In the genomic region with DNA sequence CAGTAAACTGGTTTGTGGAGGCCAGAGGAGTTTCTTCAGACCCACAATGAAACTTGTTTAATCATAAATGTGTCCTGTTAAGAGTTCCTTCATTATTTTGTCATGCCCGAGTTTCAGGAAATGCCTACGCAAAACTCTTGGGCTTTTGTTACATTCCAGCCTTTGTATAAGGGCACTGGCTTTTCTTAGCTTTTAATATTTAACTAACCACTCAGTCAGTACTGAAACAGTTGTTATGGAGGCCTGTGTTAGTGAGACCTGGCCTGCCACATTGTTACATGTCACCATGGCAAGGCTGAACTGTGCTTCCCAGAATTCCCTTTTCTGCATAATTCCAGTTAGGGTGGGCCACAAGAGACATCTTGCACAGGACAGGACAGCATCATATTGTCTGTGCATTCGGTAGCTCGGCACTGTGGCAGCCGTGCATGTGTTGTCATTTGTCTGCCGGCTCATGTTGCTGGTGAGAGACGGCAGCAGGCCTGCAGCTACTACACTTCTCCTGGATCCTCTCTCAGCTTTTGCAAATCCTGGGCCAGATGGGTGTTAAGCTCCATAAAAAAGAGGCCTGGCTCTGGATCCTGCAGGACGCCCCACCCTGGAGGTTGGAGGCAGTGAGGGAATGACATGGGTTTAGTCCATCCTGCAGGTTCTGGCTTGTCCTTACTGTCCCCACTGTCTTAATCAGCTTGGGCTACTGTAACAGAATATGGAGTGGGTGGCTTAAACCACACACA, we compare ENCODE assay signal across 14 cellular contexts.
DNase-seq lines count a peak whose midpoint lies in the region; ATAC-seq, FAIRE-seq and TF ChIP-seq lines count a peak whose summit lies in the region.
"Had no signal": no experiment of that assay in that cellular context is flagged by ENCODE, and none has a peak within 500 bp of the region (broad histone marks: within the 10 kb centered on the region; RNA-seq: fewer than 3 reads in every experiment).

No MANE protein-coding gene starts in this region.

- H3K27me3 ChIP-seq in adipocyte (replicated peaks; ENCODE audit: control insufficient read depth, insufficient read depth, low read length) (no peaks in the 10 kb centered on the region), psoas muscle (ENCODE audit: insufficient read depth in 3 of 3, low read length in 2 of 3) (no peaks in the 10 kb centered on the region)
- H3K27me3 ChIP-seq: tibial nerve had no signal

- H3K4me1 ChIP-seq in adipocyte (ENCODE audit: control insufficient read depth, insufficient read depth, low read length) (no peaks in the 10 kb centered on the region), psoas muscle (peaks cover 53% of the 10 kb centered on the region)

- DNase-seq in D721Med (ENCODE audit: insufficient read length, low spot score) (peak; percentile 31), adipocyte (ENCODE audit: low read depth) (peak; percentile 42), islet precursor cell (peak; percentile 58), psoas muscle (peak in 1 of 2 donors; percentile 14), SW480 (ENCODE audit: low spot score) (no peak)
- no peak for DNase-seq in stimulated activated CD8-positive, alpha-beta memory T cell treated with anti-CD3 and anti-CD28 coated beads, Interleukin-4, amount 100 ng/mL, for 48 hours
- DNase-seq: activated CD4-positive, alpha-beta T cell treated with anti-CD3 and anti-CD28 coated beads, Interleukin-2, amount 50 U/mL, for 1 hour; left ventricle myocardium superior; NCI-H1105 treated with DMSO at 0.1 percent for 48 hours; nucleus accumbens had no signal

- intact Hi-C loops in psoas muscle (cut with DNase I) = loop anchor here in 1 of 2 donors (10.0 kb wide), 1 partner anchor 333 kb away; a partner anchor contains a TSS

- no peak overlapping the region for H3K9ac ChIP-seq in adipocyte (ENCODE audit: low read length)

- H3K9me3 ChIP-seq in adipocyte (ENCODE audit: control insufficient read depth, low read length) (no peaks in the 10 kb centered on the region), psoas muscle (no peaks in the 10 kb centered on the region)
- H3K9me3 ChIP-seq: tibial nerve had no signal

- 31 to 39% (median 37%) methylated on average over 8 of the region's 8 CpGs for WGBS in psoas muscle, 3 donors

- peak overlapping the region; percentile 82 for H3K27ac ChIP-seq in psoas muscle
- H3K27ac ChIP-seq: tibial nerve had no signal

- H3K4me3 ChIP-seq in adipocyte (ENCODE audit: low read length) (no peak overlapping the region), psoas muscle (no peak overlapping the region)
- H3K4me3 ChIP-seq: tibial nerve had no signal

- H3K36me3 ChIP-seq in adipocyte (ENCODE audit: control insufficient read depth, insufficient read depth, low read length, severe bottlenecking) (no peaks in the 10 kb centered on the region), psoas muscle (ENCODE audit: insufficient read depth in 1 of 2, low read depth in 1 of 2) (no peaks in the 10 kb centered on the region)
- H3K36me3 ChIP-seq: tibial nerve had no signal

- no peak for FAIRE-seq in D721Med (lab: Jason Lieb, UNC)
- FAIRE-seq: GM12891 had no signal

- TF ChIP-seq CTCF in D721Med (IDR thresholded peaks at IDR 0.05; ENCODE audit: insufficient read depth, missing control alignments) = peak; percentile 18
- TF ChIP-seq CTCF in psoas muscle (IDR thresholded peaks at IDR 0.05) = no peak

- peak in 1 of 4 donors; percentile 34 for ATAC-seq in psoas muscle
- ATAC-seq in GM21390 (IDR thresholded peaks at IDR 0.05; ENCODE audit: unreplicated experiment) = no peak
- ATAC-seq in GM18519 (IDR thresholded peaks at IDR 0.05; ENCODE audit: low FRiP score, unreplicated experiment) = no peak
- ATAC-seq: left ventricle myocardium superior had no signal

Comparison
In these comparisons a context has a peak if more than half of its experiments do, and no peak if none do; other contexts are left out.
1. DNase-seq: peak in D721Med (single experiment), adipocyte (single experiment) and islet precursor cell (single experiment); none in stimulated activated CD8-positive, alpha-beta memory T cell treated with anti-CD3 and anti-CD28 coated beads, Interleukin-4, amount 100 ng/mL, for 48 hours (single experiment) and SW480 (single experiment).